9 cellular contexts compared by ENCODE assay signal in the genomic region with DNA sequence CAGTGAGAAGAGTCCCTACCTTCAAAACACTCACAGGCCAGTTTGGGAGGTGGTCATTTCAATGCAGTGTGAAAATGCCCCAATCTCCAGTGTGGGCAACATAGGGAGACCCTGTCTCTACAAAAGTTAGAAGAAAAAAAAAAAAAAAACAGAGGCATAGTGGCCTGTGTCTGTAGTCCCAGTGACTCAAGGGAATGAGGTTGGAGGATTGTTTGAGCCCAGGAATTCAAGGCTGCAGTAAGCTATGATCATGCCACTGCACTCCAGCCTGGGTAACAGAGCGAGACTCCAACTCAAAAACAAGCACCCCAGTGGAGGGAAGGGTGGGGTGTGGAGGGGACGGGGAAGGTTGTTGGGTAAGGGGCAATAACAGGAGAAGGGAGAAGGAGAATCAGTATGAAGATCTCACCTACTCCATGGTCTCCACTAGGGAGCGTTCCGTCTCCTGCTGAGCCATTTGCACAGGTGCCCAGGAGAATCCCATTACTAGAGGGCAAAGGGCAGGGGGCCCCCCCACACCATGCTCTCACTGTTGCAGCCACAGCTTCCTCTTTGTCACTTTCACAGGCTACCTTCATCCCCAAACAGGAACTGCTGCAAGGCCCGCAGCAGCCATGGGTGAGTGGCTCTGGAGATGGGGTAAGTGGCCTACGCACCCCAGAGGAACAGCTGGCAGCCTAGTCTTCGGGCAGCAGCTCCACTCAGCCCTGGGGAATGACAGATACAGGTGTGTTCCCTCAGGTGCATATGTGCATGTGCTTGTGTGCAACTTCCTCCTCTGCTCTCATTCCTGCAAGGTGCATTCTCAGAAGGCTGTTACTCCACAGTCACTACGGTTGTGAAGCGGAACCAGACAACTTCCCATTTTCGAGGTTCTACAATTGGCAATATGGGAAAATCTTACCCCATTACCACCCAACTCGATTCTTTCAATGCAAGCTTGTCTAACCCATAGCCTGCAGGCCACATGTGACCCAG.
A peak's percentile ranks its signal among the peaks of the same experiment; 100 is the strongest.
DNase-seq lines count a peak whose midpoint lies in the region; ATAC-seq, FAIRE-seq and TF ChIP-seq lines count a peak whose summit lies in the region.
"Had no signal": no experiment of that assay in that cellular context is flagged by ENCODE, and none has a peak within 500 bp of the region (broad histone marks: within the 10 kb centered on the region; RNA-seq: fewer than 3 reads in every experiment).

No MANE protein-coding gene starts in this region.

- no peaks in the 10 kb centered on the region for H3K79me2 ChIP-seq in PC-3 (ENCODE audit: low read length)

- H3K4me1 ChIP-seq in PC-3 (ENCODE audit: insufficient read depth, low read length), result peaks cover 15% of the 10 kb centered on the region

- H3K9ac ChIP-seq in PC-3 (ENCODE audit: low read length), result no peak overlapping the region

- ATAC-seq in HG02981 (IDR thresholded peaks at IDR 0.05; ENCODE audit: unreplicated experiment) (peak; percentile 94), PC-3 (no peak)

- no TSS peak for BruUV-seq in PC-3 (replicated peaks; lab: Mats Ljungman, UMichigan)

- H3K36me3 ChIP-seq in PC-3 (ENCODE audit: low read depth, low read length), result no peaks in the 10 kb centered on the region

- H3K4me3 ChIP-seq in PC-3 (ENCODE audit: low read length), result no peak overlapping the region

- H3K27ac ChIP-seq in PC-3 (ENCODE audit: low read length), result no peak overlapping the region

- no peak for TF ChIP-seq CTCF in nephron progenitor cell (IDR thresholded peaks at IDR 0.05)
- TF ChIP-seq CTCF in PC-3 (conservative IDR thresholded peaks at IDR 0.05; ENCODE audit: low read depth, low read length), result no peak

- peaks cover 7% of the 10 kb centered on the region for H3K27me3 Mint-ChIP-seq in activated naive CD4-positive, alpha-beta T cell treated with anti-CD3 and anti-CD28 coated beads, Interleukin-2, amount 10 ng/mL, durations not matched to agents 7 days and 5 days
- H3K27me3 Mint-ChIP-seq in nephron progenitor cell (ENCODE audit: low read depth, poor library complexity), result peaks cover 13% of the 10 kb centered on the region

- H3K9me3 Mint-ChIP-seq in activated naive CD4-positive, alpha-beta T cell treated with anti-CD3 and anti-CD28 coated beads, Interleukin-2, amount 10 ng/mL, durations not matched to agents 7 days and 5 days, result no peaks in the 10 kb centered on the region
- H3K9me3 Mint-ChIP-seq in nephron progenitor cell, result peaks cover 10% of the 10 kb centered on the region

- H3K4me2 ChIP-seq in PC-3 (ENCODE audit: low read length), result no peak overlapping the region

- H3K27me3 ChIP-seq in PC-3 (ENCODE audit: low read length), result no peaks in the 10 kb centered on the region

- no peak overlapping the region for H3K4me3 Mint-ChIP-seq in activated naive CD4-positive, alpha-beta T cell treated with anti-CD3 and anti-CD28 coated beads, Interleukin-2, amount 10 ng/mL, durations not matched to agents 7 days and 5 days
- no peak overlapping the region for H3K4me3 Mint-ChIP-seq in nephron progenitor cell

- H2AFZ ChIP-seq in PC-3 (ENCODE audit: low read length), result no peak overlapping the region

- H4K20me1 ChIP-seq in PC-3 (ENCODE audit: low read length), result no peaks in the 10 kb centered on the region

- POLR2A ChIA-PET in PC-3 (lab: Charles Lee; ENCODE audit: unreplicated experiment), result no interaction called here

- intact Hi-C loops in PC-3 (cut with micrococcal nuclease), result no loop called here

- H3F3A ChIP-seq in PC-3 (ENCODE audit: low read length, unreplicated experiment), result no peaks in the 10 kb centered on the region

- H3K4me1 Mint-ChIP-seq in activated naive CD4-positive, alpha-beta T cell treated with anti-CD3 and anti-CD28 coated beads, Interleukin-2, amount 10 ng/mL, durations not matched to agents 7 days and 5 days, result peaks cover 35% of the 10 kb centered on the region
- H3K4me1 Mint-ChIP-seq in nephron progenitor cell, result no peaks in the 10 kb centered on the region

- no peaks in the 10 kb centered on the region for H3K9me3 ChIP-seq in PC-3 (ENCODE audit: low read length)

- no peak for FAIRE-seq in HTR-8/SVneo (lab: Jason Lieb, UNC)
- FAIRE-seq: A204.1 had no signal

- CTCF ChIA-PET in activated naive CD4-positive, alpha-beta T cell treated with anti-CD3 and anti-CD28 coated beads, Interleukin-2, amount 10 ng/mL, durations not matched to agents 7 days and 5 days (lab: Charles Lee), result interaction anchor here (0.9 to 6.3 kb wide), 6 partner anchors 16 to 171 kb away, joined by 3 to 36 read pairs (median 6); no protein-coding TSS in a partner anchor
- CTCF ChIA-PET in PC-3 (lab: Charles Lee), result no interaction called here

- peak; percentile 17 for DNase-seq in NCI-H2107 treated with DMSO at 0.1 percent for 48 hours (lab: John Stamatoyannopoulos, UW; ENCODE audit: unreplicated experiment)
- no peak for DNase-seq in NCI-H2107 (lab: John Stamatoyannopoulos, UW)
- DNase-seq in RPMI8226, result peak; percentile 93
- peak; percentile 64 for DNase-seq in activated naive CD4-positive, alpha-beta T cell treated with anti-CD3 and anti-CD28 coated beads, Interleukin-2, amount 10 ng/mL, durations not matched to agents 7 days and 5 days
- peak; percentile 13 for DNase-seq in nephron progenitor cell
- DNase-seq in PC-3, result no peak
- DNase-seq in HTR-8/SVneo (ENCODE audit: insufficient read length, low spot score), result no peak

- no peaks in the 10 kb centered on the region for H3K9me2 ChIP-seq in PC-3 (replicated peaks; ENCODE audit: low read length)

- H3K27ac Mint-ChIP-seq in activated naive CD4-positive, alpha-beta T cell treated with anti-CD3 and anti-CD28 coated beads, Interleukin-2, amount 10 ng/mL, durations not matched to agents 7 days and 5 days, result peak overlapping the region; percentile 29
- H3K27ac Mint-ChIP-seq in nephron progenitor cell, result no peak overlapping the region

- H3K36me3 Mint-ChIP-seq in activated naive CD4-positive, alpha-beta T cell treated with anti-CD3 and anti-CD28 coated beads, Interleukin-2, amount 10 ng/mL, durations not matched to agents 7 days and 5 days, result no peaks in the 10 kb centered on the region
- no peaks in the 10 kb centered on the region for H3K36me3 Mint-ChIP-seq in nephron progenitor cell (ENCODE audit: low read depth)

Comparison
In these comparisons a context has a peak if more than half of its experiments do, and no peak if none do; other contexts are left out.
1. DNase-seq: peak in NCI-H2107 treated with DMSO at 0.1 percent for 48 hours (single experiment), RPMI8226 (single experiment), activated naive CD4-positive, alpha-beta T cell treated with anti-CD3 and anti-CD28 coated beads, Interleukin-2, amount 10 ng/mL, durations not matched to agents 7 days and 5 days (single experiment) and nephron progenitor cell (single experiment); none in NCI-H2107 (single experiment), PC-3 (single experiment) and HTR-8/SVneo (single experiment).